24 cellular contexts compared by ENCODE assay signal in genomic region chr13:55745828-55746227, GRCh38.
DNase-seq lines count a peak whose midpoint lies in the region; FAIRE-seq and TF ChIP-seq lines count a peak whose summit lies in the region.
"Had no signal": no experiment of that assay in that cellular context is flagged by ENCODE, and none has a peak within 500 bp of the region (broad histone marks: within the 10 kb centered on the region; RNA-seq: fewer than 3 reads in every experiment).

No MANE protein-coding gene starts in this region.

- H3K9me3 ChIP-seq in kidney (ENCODE audit: control insufficient read depth in 1 of 2, low read length in 2 of 2), result no peaks in the 10 kb centered on the region
- H3K9me3 ChIP-seq: BE2C, BLaER1 had no signal

- H3K9ac ChIP-seq in kidney (ENCODE audit: low read length in 2 of 2), result no peak overlapping the region
- H3K9ac ChIP-seq: BLaER1 had no signal

- H3K4me1 ChIP-seq in kidney (ENCODE audit: control insufficient read depth in 1 of 2, insufficient read depth in 1 of 2, low read depth in 1 of 2, low read length in 2 of 2), result no peaks in the 10 kb centered on the region
- H3K4me1 ChIP-seq: BE2C, BLaER1 had no signal

- intact Hi-C loops in kidney (cut with DNase I), result no loop called here

- H3K27ac ChIP-seq in kidney (ENCODE audit: low read depth in 2 of 2, low read length in 2 of 2), result no peak overlapping the region
- H3K27ac ChIP-seq: 22Rv1, BLaER1 had no signal

- H3K4me3 ChIP-seq in kidney (ENCODE audit: low read length in 2 of 2), result no peak overlapping the region
- H3K4me3 ChIP-seq: BLaER1, GM12878 had no signal

- H3K36me3 ChIP-seq in kidney (ENCODE audit: control insufficient read depth in 1 of 2, insufficient read depth in 2 of 2, low read length in 2 of 2), result no peaks in the 10 kb centered on the region
- H3K36me3 ChIP-seq: BE2C, BLaER1 had no signal

- no peak for DNase-seq in kidney
- DNase-seq in NCI-H146 (lab: John Stamatoyannopoulos, UW), result no peak
- no peak for DNase-seq in activated CD4-positive, alpha-beta T cell treated with anti-CD3 and anti-CD28 coated beads, Interleukin-2, amount 50 U/mL, for 48 hours
- DNase-seq: ACHN; BE2C; C1 segment of cervical spinal cord; CD4-positive, alpha-beta memory T cell; CD4-positive, CD25-positive, alpha-beta regulatory T cell; CD8-positive, alpha-beta memory T cell; COR-L47; DMS 273 treated with DMSO at 0.1 percent for 48 hours; DMS153; DMS53; DMS79; DND-41; EL; GDM1 had no signal

- FAIRE-seq in A204.1 (lab: Jason Lieb, UNC) (peak; percentile 65), colon (lab: Jason Lieb, UNC) (peak; percentile 66), kidney (lab: Jason Lieb, UNC) (peak; percentile 19)
- FAIRE-seq: GM12878, GM12892, GM18507 had no signal

- no peak for TF ChIP-seq CTCF in kidney (IDR thresholded peaks at IDR 0.05; ENCODE audit: borderline replicate concordance, extremely low read depth, insufficient read depth)
